In the genomic region with DNA sequence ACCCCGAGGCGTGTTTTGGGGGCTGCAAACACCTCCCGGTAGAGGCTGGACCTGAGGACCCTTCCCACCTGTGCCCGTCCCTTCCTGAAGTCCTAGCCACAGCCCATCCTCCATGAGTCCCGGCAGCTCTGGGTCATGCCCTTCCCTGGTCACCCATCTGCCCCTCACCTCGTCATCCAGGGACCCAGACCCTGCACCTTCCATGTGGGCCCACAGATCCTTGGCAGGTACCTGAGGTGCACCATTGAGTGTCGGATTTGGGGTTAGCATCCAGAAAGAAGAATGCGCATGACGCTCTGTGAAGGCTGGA, we compare ENCODE assay signal across 23 cellular contexts.
"Had no signal": no experiment of that assay in that cellular context is flagged by ENCODE, and none has a peak within 500 bp of the region (broad histone marks: within the 10 kb centered on the region; RNA-seq: fewer than 3 reads in every experiment).

No MANE protein-coding gene starts in this region.

- DNase-seq: cortex of kidney; effector memory CD8-positive, alpha-beta T cell; foreskin fibroblast; gastrocnemius medialis; left ventricle myocardium superior; lower lobe of right lung; mucosa of descending colon; naive B cell; right lobe of liver; stimulated activated CD4-positive, alpha-beta T cell treated with anti-CD3 and anti-CD28 coated beads, Interleukin-2, amount 100 ng/mL, for 24 hours; stimulated activated CD4-positive, alpha-beta T cell treated with anti-CD3 and anti-CD28 coated beads, Interleukin-4, amount 100 ng/mL, for 24 hours; stimulated activated naive CD4-positive, alpha-beta T cell treated with Interleukin-2 at 50 U/mL for 16 hours; stomach; thyroid gland had no signal

- H3K27me3 Mint-ChIP-seq: effector memory CD8-positive, alpha-beta T cell; naive B cell; natural killer cell treated with Interleukin-12 subunit alpha and Interleukin-12 subunit beta and Interleukin-15 and Interleukin-18, amount 100 ng/mL, for 72 hours; progenitor cell of endocrine pancreas; type B pancreatic cell had no signal

- H3K4me3 Mint-ChIP-seq: effector memory CD8-positive, alpha-beta T cell; mesothelial cell of epicardium; natural killer cell treated with Interleukin-12 subunit alpha and Interleukin-12 subunit beta and Interleukin-15 and Interleukin-18, amount 100 ng/mL, for 72 hours; neural crest cell; stimulated activated effector memory CD8-positive, alpha-beta T cell treated with anti-CD3 and anti-CD28 coated beads, Interleukin-12 subunit alpha, Interleukin-12 subunit beta, amount 100 ng/mL, for 72 hours; type B pancreatic cell had no signal

- H3K4me3 ChIP-seq: gastrocnemius medialis, lower lobe of right lung, mucosa of descending colon, right lobe of liver, stomach, thyroid gland had no signal

- H3K9ac ChIP-seq: parathyroid adenoma had no signal

- H3K9me3 Mint-ChIP-seq: effector memory CD8-positive, alpha-beta T cell; natural killer cell treated with Interleukin-12 subunit alpha and Interleukin-12 subunit beta and Interleukin-15 and Interleukin-18, amount 100 ng/mL, for 72 hours; neural crest cell; stimulated activated effector memory CD8-positive, alpha-beta T cell treated with anti-CD3 and anti-CD28 coated beads, Interleukin-12 subunit alpha, Interleukin-12 subunit beta, amount 100 ng/mL, for 72 hours; type B pancreatic cell had no signal

- H3K9me3 ChIP-seq: gastrocnemius medialis, lower lobe of right lung, mucosa of descending colon, right lobe of liver, stomach, thyroid gland had no signal

- ATAC-seq: effector memory CD8-positive, alpha-beta T cell; esophagus mucosa; gastrocnemius medialis; left ventricle myocardium superior; lower lobe of right lung; mucosa of descending colon; natural killer cell treated with Interleukin-12 subunit alpha and Interleukin-12 subunit beta and Interleukin-15 and Interleukin-18, amount 100 ng/mL, for 72 hours; right lobe of liver; stimulated activated effector memory CD8-positive, alpha-beta T cell treated with anti-CD3 and anti-CD28 coated beads, Interleukin-12 subunit alpha, Interleukin-12 subunit beta, amount 100 ng/mL, for 72 hours had no signal

- H3K27me3 ChIP-seq: gastrocnemius medialis, right lobe of liver, stomach, thyroid gland had no signal

- H3K27ac Mint-ChIP-seq: effector memory CD8-positive, alpha-beta T cell; mesothelial cell of epicardium; natural killer cell treated with Interleukin-12 subunit alpha and Interleukin-12 subunit beta and Interleukin-15 and Interleukin-18, amount 100 ng/mL, for 72 hours; progenitor cell of endocrine pancreas; type B pancreatic cell had no signal

- H3K27ac ChIP-seq: epithelial cell of prostate, gastrocnemius medialis, lower lobe of right lung, parathyroid adenoma, right lobe of liver, stomach, thyroid gland had no signal

- H2AFZ ChIP-seq: parathyroid adenoma had no signal
